In the genomic region with DNA sequence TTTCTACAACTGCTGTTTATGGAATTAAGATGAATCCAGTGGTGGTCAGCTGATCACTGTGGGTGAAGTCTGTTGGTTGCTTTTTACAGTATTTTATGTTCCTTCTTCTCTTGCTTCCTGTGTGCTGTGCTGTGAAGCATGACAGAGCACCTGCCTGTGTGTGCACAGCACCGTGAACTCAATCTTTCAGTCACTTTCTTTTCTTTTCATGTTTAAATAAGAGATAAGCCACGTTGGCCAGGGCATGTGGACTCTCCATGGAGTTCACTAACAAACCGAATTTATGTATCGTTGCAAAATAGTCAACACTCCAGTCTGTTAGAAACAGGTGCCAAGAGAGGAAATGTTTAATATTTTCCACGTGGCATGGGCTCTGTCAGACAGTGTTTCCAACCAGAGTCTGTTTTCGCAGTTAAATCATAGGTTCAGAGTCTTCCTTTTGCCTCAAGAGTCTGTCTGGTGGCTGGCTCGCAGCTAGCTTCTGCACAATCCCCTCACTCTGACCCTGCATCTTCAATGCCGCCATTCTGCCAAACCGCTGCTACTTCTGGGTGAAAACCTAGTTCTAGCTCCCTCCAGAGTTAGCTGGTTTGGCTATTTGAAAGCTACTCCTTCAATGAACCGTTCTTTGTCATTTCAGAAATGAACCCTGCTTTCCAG, we compare ENCODE assay signal across 1 cellular context.
TF ChIP-seq lines count a peak whose summit lies in the region.

No MANE protein-coding gene starts in this region.

TF ChIP-seq in HepG2, 621 proteins besides CTCF, POLR2A, EP300 and RAD21 (continued from another document and continues in another):
- TF ChIP-seq, protein P1, sequence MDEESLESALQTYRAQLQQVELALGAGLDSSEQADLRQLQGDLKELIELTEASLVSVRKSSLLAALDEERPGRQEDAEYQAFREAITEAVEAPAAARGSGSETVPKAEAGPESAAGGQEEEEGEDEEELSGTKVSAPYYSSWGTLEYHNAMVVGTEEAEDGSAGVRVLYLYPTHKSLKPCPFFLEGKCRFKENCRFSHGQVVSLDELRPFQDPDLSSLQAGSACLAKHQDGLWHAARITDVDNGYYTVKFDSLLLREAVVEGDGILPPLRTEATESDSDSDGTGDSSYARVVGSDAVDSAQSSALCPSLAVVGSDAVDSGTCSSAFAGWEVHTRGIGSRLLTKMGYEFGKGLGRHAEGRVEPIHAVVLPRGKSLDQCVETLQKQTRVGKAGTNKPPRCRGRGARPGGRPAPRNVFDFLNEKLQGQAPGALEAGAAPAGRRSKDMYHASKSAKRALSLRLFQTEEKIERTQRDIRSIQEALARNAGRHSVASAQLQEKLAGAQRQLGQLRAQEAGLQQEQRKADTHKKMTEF (CRISPR knock-in tag; IDR thresholded peaks at IDR 0.05), result peak; percentile 78
- TF ChIP-seq U2AF2 (IDR thresholded peaks at IDR 0.05; ENCODE audit: low read depth, low read length) (no peak), ZNF629 (CRISPR knock-in tag; conservative IDR thresholded peaks at IDR 0.05) (no peak), ZNF501 (CRISPR knock-in tag; IDR thresholded peaks at IDR 0.05) (no peak), ZNF75D (CRISPR knock-in tag; IDR thresholded peaks at IDR 0.05; ENCODE audit: borderline replicate concordance) (no peak), YEATS4 (CRISPR knock-in tag; IDR thresholded peaks at IDR 0.05; ENCODE audit: borderline replicate concordance) (peak; percentile 83), ZNF124 (CRISPR knock-in tag; IDR thresholded peaks at IDR 0.05) (no peak), ZNF672 (CRISPR knock-in tag; IDR thresholded peaks at IDR 0.05) (no peak), GTF3A (CRISPR knock-in tag; conservative IDR thresholded peaks at IDR 0.05) (no peak), ZNF432 (CRISPR knock-in tag; IDR thresholded peaks at IDR 0.05; ENCODE audit: borderline replicate concordance) (no peak), ZNF331 (CRISPR knock-in tag; IDR thresholded peaks at IDR 0.05) (peak; percentile 65; the same call in 1 of the 2 replicates), MED8 (CRISPR knock-in tag; IDR thresholded peaks at IDR 0.05; ENCODE audit: insufficient replicate concordance) (no peak), SIN3A (IDR thresholded peaks at IDR 0.05; ENCODE audit: borderline replicate concordance, low read depth, low read length) (no peak), SMAD3 (CRISPR knock-in tag; IDR thresholded peaks at IDR 0.05) (peak; percentile 44; the same call in 1 of the 2 replicates), KLF15 (CRISPR knock-in tag; IDR thresholded peaks at IDR 0.05; ENCODE audit: borderline replicate concordance) (no peak), ZNF337 (CRISPR knock-in tag; IDR thresholded peaks at IDR 0.05; ENCODE audit: borderline replicate concordance, low read depth) (no peak), SRSF9 (IDR thresholded peaks at IDR 0.05; ENCODE audit: borderline replicate concordance, insufficient read depth, low read depth, low read length, poor library complexity, severe bottlenecking) (no peak), ZNF256 (CRISPR knock-in tag; conservative IDR thresholded peaks at IDR 0.05) (no peak), ZFP82 (CRISPR knock-in tag; IDR thresholded peaks at IDR 0.05; ENCODE audit: borderline replicate concordance) (no peak), ZNF777 (CRISPR knock-in tag; IDR thresholded peaks at IDR 0.05) (no peak), KDM1A (CRISPR knock-in tag; IDR thresholded peaks at IDR 0.05) (no peak), STAT5B (CRISPR knock-in tag; IDR thresholded peaks at IDR 0.05) (no peak), PPARG (CRISPR knock-in tag; conservative IDR thresholded peaks at IDR 0.05) (no peak), ZNF7 (CRISPR knock-in tag; IDR thresholded peaks at IDR 0.05) (no peak)
- TF ChIP-seq, protein P2, sequence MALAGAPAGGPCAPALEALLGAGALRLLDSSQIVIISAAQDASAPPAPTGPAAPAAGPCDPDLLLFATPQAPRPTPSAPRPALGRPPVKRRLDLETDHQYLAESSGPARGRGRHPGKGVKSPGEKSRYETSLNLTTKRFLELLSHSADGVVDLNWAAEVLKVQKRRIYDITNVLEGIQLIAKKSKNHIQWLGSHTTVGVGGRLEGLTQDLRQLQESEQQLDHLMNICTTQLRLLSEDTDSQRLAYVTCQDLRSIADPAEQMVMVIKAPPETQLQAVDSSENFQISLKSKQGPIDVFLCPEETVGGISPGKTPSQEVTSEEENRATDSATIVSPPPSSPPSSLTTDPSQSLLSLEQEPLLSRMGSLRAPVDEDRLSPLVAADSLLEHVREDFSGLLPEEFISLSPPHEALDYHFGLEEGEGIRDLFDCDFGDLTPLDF (CRISPR knock-in tag; IDR thresholded peaks at IDR 0.05), result peak; percentile 27; the same call in 1 of the 2 replicates
- TF ChIP-seq, protein P3, sequence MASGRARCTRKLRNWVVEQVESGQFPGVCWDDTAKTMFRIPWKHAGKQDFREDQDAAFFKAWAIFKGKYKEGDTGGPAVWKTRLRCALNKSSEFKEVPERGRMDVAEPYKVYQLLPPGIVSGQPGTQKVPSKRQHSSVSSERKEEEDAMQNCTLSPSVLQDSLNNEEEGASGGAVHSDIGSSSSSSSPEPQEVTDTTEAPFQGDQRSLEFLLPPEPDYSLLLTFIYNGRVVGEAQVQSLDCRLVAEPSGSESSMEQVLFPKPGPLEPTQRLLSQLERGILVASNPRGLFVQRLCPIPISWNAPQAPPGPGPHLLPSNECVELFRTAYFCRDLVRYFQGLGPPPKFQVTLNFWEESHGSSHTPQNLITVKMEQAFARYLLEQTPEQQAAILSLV (CRISPR knock-in tag; IDR thresholded peaks at IDR 0.05; ENCODE audit: borderline replicate concordance), result no peak
- TF ChIP-seq, protein P4, sequence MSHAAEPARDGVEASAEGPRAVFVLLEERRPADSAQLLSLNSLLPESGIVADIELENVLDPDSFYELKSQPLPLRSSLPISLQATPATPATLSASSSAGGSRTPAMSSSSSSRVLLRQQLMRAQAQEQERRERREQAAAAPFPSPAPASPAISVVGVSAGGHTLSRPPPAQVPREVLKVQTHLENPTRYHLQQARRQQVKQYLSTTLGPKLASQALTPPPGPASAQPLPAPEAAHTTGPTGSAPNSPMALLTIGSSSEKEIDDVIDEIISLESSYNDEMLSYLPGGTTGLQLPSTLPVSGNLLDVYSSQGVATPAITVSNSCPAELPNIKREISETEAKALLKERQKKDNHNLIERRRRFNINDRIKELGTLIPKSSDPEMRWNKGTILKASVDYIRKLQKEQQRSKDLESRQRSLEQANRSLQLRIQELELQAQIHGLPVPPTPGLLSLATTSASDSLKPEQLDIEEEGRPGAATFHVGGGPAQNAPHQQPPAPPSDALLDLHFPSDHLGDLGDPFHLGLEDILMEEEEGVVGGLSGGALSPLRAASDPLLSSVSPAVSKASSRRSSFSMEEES (CRISPR knock-in tag; IDR thresholded peaks at IDR 0.05), result peak; percentile 40; the same call in 1 of the 2 replicates
- TF ChIP-seq, protein P5, sequence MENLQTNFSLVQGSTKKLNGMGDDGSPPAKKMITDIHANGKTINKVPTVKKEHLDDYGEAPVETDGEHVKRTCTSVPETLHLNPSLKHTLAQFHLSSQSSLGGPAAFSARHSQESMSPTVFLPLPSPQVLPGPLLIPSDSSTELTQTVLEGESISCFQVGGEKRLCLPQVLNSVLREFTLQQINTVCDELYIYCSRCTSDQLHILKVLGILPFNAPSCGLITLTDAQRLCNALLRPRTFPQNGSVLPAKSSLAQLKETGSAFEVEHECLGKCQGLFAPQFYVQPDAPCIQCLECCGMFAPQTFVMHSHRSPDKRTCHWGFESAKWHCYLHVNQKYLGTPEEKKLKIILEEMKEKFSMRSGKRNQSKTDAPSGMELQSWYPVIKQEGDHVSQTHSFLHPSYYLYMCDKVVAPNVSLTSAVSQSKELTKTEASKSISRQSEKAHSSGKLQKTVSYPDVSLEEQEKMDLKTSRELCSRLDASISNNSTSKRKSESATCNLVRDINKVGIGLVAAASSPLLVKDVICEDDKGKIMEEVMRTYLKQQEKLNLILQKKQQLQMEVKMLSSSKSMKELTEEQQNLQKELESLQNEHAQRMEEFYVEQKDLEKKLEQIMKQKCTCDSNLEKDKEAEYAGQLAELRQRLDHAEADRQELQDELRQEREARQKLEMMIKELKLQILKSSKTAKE (CRISPR knock-in tag; IDR thresholded peaks at IDR 0.05; ENCODE audit: borderline replicate concordance), result 0 out of 2 replicates have a peak, but pooled peaks have one; percentile 52
- TF ChIP-seq, protein P6, sequence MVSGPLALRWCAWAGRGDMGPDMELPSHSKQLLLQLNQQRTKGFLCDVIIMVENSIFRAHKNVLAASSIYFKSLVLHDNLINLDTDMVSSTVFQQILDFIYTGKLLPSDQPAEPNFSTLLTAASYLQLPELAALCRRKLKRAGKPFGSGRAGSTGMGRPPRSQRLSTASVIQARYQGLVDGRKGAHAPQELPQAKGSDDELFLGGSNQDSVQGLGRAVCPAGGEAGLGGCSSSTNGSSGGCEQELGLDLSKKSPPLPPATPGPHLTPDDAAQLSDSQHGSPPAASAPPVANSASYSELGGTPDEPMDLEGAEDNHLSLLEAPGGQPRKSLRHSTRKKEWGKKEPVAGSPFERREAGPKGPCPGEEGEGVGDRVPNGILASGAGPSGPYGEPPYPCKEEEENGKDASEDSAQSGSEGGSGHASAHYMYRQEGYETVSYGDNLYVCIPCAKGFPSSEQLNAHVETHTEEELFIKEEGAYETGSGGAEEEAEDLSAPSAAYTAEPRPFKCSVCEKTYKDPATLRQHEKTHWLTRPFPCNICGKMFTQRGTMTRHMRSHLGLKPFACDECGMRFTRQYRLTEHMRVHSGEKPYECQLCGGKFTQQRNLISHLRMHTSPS (CRISPR knock-in tag; IDR thresholded peaks at IDR 0.05; ENCODE audit: low read depth), result no peak
- TF ChIP-seq, protein P7, sequence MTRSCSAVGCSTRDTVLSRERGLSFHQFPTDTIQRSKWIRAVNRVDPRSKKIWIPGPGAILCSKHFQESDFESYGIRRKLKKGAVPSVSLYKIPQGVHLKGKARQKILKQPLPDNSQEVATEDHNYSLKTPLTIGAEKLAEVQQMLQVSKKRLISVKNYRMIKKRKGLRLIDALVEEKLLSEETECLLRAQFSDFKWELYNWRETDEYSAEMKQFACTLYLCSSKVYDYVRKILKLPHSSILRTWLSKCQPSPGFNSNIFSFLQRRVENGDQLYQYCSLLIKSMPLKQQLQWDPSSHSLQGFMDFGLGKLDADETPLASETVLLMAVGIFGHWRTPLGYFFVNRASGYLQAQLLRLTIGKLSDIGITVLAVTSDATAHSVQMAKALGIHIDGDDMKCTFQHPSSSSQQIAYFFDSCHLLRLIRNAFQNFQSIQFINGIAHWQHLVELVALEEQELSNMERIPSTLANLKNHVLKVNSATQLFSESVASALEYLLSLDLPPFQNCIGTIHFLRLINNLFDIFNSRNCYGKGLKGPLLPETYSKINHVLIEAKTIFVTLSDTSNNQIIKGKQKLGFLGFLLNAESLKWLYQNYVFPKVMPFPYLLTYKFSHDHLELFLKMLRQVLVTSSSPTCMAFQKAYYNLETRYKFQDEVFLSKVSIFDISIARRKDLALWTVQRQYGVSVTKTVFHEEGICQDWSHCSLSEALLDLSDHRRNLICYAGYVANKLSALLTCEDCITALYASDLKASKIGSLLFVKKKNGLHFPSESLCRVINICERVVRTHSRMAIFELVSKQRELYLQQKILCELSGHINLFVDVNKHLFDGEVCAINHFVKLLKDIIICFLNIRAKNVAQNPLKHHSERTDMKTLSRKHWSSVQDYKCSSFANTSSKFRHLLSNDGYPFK (CRISPR knock-in tag; IDR thresholded peaks at IDR 0.05; ENCODE audit: borderline replicate concordance), result no peak
- TF ChIP-seq, protein P8, sequence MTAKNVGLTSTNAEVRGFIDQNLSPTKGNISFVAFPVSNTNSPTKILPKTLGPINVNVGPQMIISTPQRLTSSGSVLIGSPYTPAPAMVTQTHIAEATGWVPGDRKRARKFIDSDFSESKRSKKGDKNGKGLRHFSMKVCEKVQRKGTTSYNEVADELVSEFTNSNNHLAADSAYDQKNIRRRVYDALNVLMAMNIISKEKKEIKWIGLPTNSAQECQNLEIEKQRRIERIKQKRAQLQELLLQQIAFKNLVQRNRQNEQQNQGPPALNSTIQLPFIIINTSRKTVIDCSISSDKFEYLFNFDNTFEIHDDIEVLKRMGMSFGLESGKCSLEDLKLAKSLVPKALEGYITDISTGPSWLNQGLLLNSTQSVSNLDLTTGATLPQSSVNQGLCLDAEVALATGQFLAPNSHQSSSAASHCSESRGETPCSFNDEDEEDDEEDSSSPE (CRISPR knock-in tag; IDR thresholded peaks at IDR 0.05), result no peak
- TF ChIP-seq, protein P9, sequence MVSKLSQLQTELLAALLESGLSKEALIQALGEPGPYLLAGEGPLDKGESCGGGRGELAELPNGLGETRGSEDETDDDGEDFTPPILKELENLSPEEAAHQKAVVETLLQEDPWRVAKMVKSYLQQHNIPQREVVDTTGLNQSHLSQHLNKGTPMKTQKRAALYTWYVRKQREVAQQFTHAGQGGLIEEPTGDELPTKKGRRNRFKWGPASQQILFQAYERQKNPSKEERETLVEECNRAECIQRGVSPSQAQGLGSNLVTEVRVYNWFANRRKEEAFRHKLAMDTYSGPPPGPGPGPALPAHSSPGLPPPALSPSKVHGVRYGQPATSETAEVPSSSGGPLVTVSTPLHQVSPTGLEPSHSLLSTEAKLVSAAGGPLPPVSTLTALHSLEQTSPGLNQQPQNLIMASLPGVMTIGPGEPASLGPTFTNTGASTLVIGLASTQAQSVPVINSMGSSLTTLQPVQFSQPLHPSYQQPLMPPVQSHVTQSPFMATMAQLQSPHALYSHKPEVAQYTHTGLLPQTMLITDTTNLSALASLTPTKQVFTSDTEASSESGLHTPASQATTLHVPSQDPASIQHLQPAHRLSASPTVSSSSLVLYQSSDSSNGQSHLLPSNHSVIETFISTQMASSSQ (IDR thresholded peaks at IDR 0.05; ENCODE audit: low read depth), result 0 out of 2 replicates have a peak, but pooled peaks have one; percentile 51
- TF ChIP-seq, protein P9 (CRISPR knock-in tag; IDR thresholded peaks at IDR 0.05; ENCODE audit: borderline replicate concordance), result no peak
